30 cellular contexts compared by ENCODE assay signal in genomic region chr5:146490089-146490843, GRCh38. TPM values are rescaled to one million over a fixed set of nuclear protein-coding genes. Genes with fewer than 3 reads are reported as not detected.
"Had no signal": no experiment of that assay in that cellular context is flagged by ENCODE, and none has a peak within 500 bp of the region (broad histone marks: within the 10 kb centered on the region; RNA-seq: fewer than 3 reads in every experiment).

No MANE protein-coding gene starts in this region.

- H3K9me3 Mint-ChIP-seq: activated CD4-positive, alpha-beta memory T cell treated with anti-CD3 and anti-CD28 coated beads for 36 hours; activated CD4-positive, alpha-beta T cell treated with anti-CD3 and anti-CD28 coated beads, Interleukin-2, amount 10 ng/mL, durations not matched to agents 24 days and 14 days; activated naive CD4-positive, alpha-beta T cell treated with anti-CD3 and anti-CD28 coated beads, Interleukin-2, amount 50 U/mL, for 24 hours; activated T-cell treated with anti-CD3 and anti-CD28 coated beads, Interleukin-2, amount 50 U/mL, for 4 hours; activated T-helper 2 cell treated with anti-CD3 and anti-CD28 coated beads, Interferon-gamma antibody, Interleukin-2, Interleukin-4, amounts not matched to agents 10 μg/mL and 5 μg/mL and 100 μg/mL, durations not matched to agents 14 hours and 24 hours and 36 hours; effector memory CD8-positive, alpha-beta T cell; naive B cell; stimulated activated memory B cell treated with anti-CD40 and anti-IgM and Interleukin-4, amounts not matched to agents 10 μg/mL and 1 μg/mL and 100 μg/mL, for 72 hours had no signal

- H3K27ac Mint-ChIP-seq: activated CD4-positive, alpha-beta memory T cell treated with anti-CD3 and anti-CD28 coated beads for 36 hours; activated CD4-positive, alpha-beta T cell treated with anti-CD3 and anti-CD28 coated beads, Interleukin-2, amount 10 ng/mL, durations not matched to agents 24 days and 14 days; activated naive CD4-positive, alpha-beta T cell treated with anti-CD3 and anti-CD28 coated beads, Interleukin-2, amount 50 U/mL, for 24 hours; activated T-helper 2 cell treated with anti-CD3 and anti-CD28 coated beads, Interferon-gamma antibody, Interleukin-2, Interleukin-4, amounts not matched to agents 10 μg/mL and 5 μg/mL and 100 μg/mL, durations not matched to agents 14 hours and 24 hours and 36 hours; mesothelial cell of epicardium; stimulated activated memory B cell treated with anti-CD40 and anti-IgM and Interleukin-4, amounts not matched to agents 10 μg/mL and 1 μg/mL and 100 μg/mL, for 72 hours had no signal

- DNase-seq: activated CD4-positive, alpha-beta memory T cell treated with anti-CD3 and anti-CD28 coated beads for 36 hours; activated CD4-positive, alpha-beta T cell treated with anti-CD3 and anti-CD28 coated beads, Interleukin-2, amount 10 ng/mL, durations not matched to agents 24 days and 14 days; activated CD4-positive, CD25-positive, alpha-beta regulatory T cell treated with anti-CD3 and anti-CD28 coated beads, Interleukin-2, amount 50 U/mL, for 72 hours; activated T-cell treated with anti-CD3 and anti-CD28 coated beads, Interleukin-2, amount 50 U/mL, for 4 hours; anterior cingulate cortex; body of pancreas; effector memory CD8-positive, alpha-beta T cell; foreskin keratinocyte; heart left ventricle; naive B cell; pancreas; retina; sigmoid colon; small intestine; stimulated activated CD4-positive, alpha-beta T cell treated with anti-CD3 and anti-CD28 coated beads, Interleukin-1b, Interleukin-23, amount 100 ng/mL, for 48 hours; stimulated activated CD4-positive, alpha-beta T cell treated with anti-CD3 and anti-CD28 coated beads, Interleukin-4, amount 100 ng/mL, for 4 hours; stimulated activated CD8-positive, alpha-beta memory T cell treated with anti-CD3 and anti-CD28 coated beads, Interleukin-4, amount 100 ng/mL, for 48 hours; T-helper 9 cell; transverse colon had no signal

- H3K4me3 Mint-ChIP-seq: activated CD4-positive, alpha-beta memory T cell treated with anti-CD3 and anti-CD28 coated beads for 36 hours; activated CD4-positive, alpha-beta T cell treated with anti-CD3 and anti-CD28 coated beads, Interleukin-2, amount 10 ng/mL, durations not matched to agents 24 days and 14 days; activated naive CD4-positive, alpha-beta T cell treated with anti-CD3 and anti-CD28 coated beads, Interleukin-2, amount 50 U/mL, for 24 hours; activated T-cell treated with anti-CD3 and anti-CD28 coated beads, Interleukin-2, amount 50 U/mL, for 4 hours; effector memory CD8-positive, alpha-beta T cell; mesothelial cell of epicardium; naive B cell; stimulated activated memory B cell treated with anti-CD40 and anti-IgM and Interleukin-4, amounts not matched to agents 10 μg/mL and 1 μg/mL and 100 μg/mL, for 72 hours had no signal

- FAIRE-seq: pancreas, small intestine had no signal

- H3K4me1 Mint-ChIP-seq: mesothelial cell of epicardium; stimulated activated memory B cell treated with anti-CD40 and anti-IgM and Interleukin-4, amounts not matched to agents 10 μg/mL and 1 μg/mL and 100 μg/mL, for 72 hours had no signal

- H3K27me3 Mint-ChIP-seq: activated CD4-positive, alpha-beta memory T cell treated with anti-CD3 and anti-CD28 coated beads for 36 hours; activated CD4-positive, alpha-beta T cell treated with anti-CD3 and anti-CD28 coated beads, Interleukin-2, amount 10 ng/mL, durations not matched to agents 24 days and 14 days; activated naive CD4-positive, alpha-beta T cell treated with anti-CD3 and anti-CD28 coated beads, Interleukin-2, amount 50 U/mL, for 24 hours; effector memory CD8-positive, alpha-beta T cell; naive B cell; stimulated activated memory B cell treated with anti-CD40 and anti-IgM and Interleukin-4, amounts not matched to agents 10 μg/mL and 1 μg/mL and 100 μg/mL, for 72 hours had no signal

RNA-seq across cellular contexts. Expression of gene GPR151, which starts 25.7 kb away (rescaled TPM):
- total RNA-seq: activated CD4-positive, alpha-beta memory T cell treated with anti-CD3 and anti-CD28 coated beads for 36 hours; activated CD4-positive, alpha-beta T cell treated with anti-CD3 and anti-CD28 coated beads, Interleukin-2, amount 10 ng/mL, durations not matched to agents 24 days and 14 days; activated T-cell treated with anti-CD3 and anti-CD28 coated beads, Interleukin-2, amount 50 U/mL, for 4 hours; activated T-helper 2 cell treated with anti-CD3 and anti-CD28 coated beads, Interferon-gamma antibody, Interleukin-2, Interleukin-4, amounts not matched to agents 10 μg/mL and 5 μg/mL and 100 μg/mL, durations not matched to agents 14 hours and 24 hours and 36 hours; body of pancreas; esophagus muscularis mucosa; foreskin keratinocyte; heart left ventricle; kidney epithelial cell; lower leg skin; mesothelial cell of epicardium; pancreas; prostate gland; sigmoid colon; suprapubic skin; T-helper 1 cell treated with Interleukin-12 subunit alpha and Interleukin-12 subunit beta and Interleukin-4 antibody, amounts not matched to agents 30 ng/mL and 1 ng/mL, for 36 hours; transverse colon; urinary bladder had no signal
